In the genomic region with DNA sequence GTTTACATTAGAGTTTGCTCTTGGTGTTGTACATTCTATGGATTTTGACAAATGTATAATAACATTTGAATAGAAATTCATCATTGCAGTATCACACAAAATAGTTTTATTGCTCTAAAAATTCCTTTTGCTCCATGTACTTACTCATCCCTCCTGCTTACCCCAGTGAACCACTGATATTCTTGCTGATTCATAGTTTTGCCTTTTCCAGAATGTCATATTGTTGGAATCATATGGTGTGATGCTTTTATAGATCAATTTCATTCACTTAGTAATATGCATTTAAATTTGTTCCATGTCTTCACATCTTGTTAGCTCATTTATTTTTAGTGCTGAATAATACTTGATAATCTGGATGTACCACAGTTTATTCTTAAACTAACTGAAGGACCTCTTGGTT, we compare ENCODE assay signal across 24 cellular contexts.
"Had no signal": no experiment of that assay in that cellular context is flagged by ENCODE, and none has a peak within 500 bp of the region (broad histone marks: within the 10 kb centered on the region; RNA-seq: fewer than 3 reads in every experiment).

No MANE protein-coding gene starts in this region.

- H3K27me3 ChIP-seq: dorsolateral prefrontal cortex, neural progenitor cell, ovary, sigmoid colon, suprapubic skin had no signal

- H3K27me3 Mint-ChIP-seq: naive thymus-derived CD4-positive, alpha-beta T cell; stimulated activated naive CD8-positive, alpha-beta T cell treated with anti-CD3 and anti-CD28 coated beads, Interleukin-15, amount 100 ng/mL, for 72 hours had no signal

- H3K9me3 Mint-ChIP-seq: nephron; stimulated activated naive CD8-positive, alpha-beta T cell treated with anti-CD3 and anti-CD28 coated beads, Interleukin-15, amount 100 ng/mL, for 72 hours had no signal

- ATAC-seq: left ventricle myocardium superior; naive thymus-derived CD4-positive, alpha-beta T cell; psoas muscle; right cardiac atrium; stimulated activated naive CD8-positive, alpha-beta T cell treated with anti-CD3 and anti-CD28 coated beads, Interleukin-15, amount 100 ng/mL, for 72 hours had no signal

- H3K27ac Mint-ChIP-seq: immature natural killer cell; naive thymus-derived CD4-positive, alpha-beta T cell; nephron; neural progenitor cell; stimulated activated naive CD8-positive, alpha-beta T cell treated with anti-CD3 and anti-CD28 coated beads, Interleukin-15, amount 100 ng/mL, for 72 hours had no signal

- H3K36me3 Mint-ChIP-seq: immature natural killer cell; naive thymus-derived CD4-positive, alpha-beta T cell; neural progenitor cell had no signal

- DNase-seq: dorsolateral prefrontal cortex; effector CD4-positive, alpha-beta T cell; hypothalamus; immature natural killer cell; left ventricle myocardium superior; mesenchymal stem cell; midbrain; naive thymus-derived CD4-positive, alpha-beta T cell; nucleus accumbens; ovary; posterior cingulate gyrus; psoas muscle; right cardiac atrium; sigmoid colon; small intestine; stimulated activated CD4-positive, alpha-beta T cell treated with anti-CD3 and anti-CD28 coated beads, Interleukin-15, amount 100 ng/mL, for 24 hours; stimulated activated CD4-positive, alpha-beta T cell treated with anti-CD3 and anti-CD28 coated beads, Interleukin-2, amount 100 ng/mL, for 48 hours; stimulated activated naive CD4-positive, alpha-beta T cell; stimulated activated naive CD8-positive, alpha-beta T cell treated with anti-CD3 and anti-CD28 coated beads, Interleukin-15, amount 100 ng/mL, for 72 hours; trophoblast cell had no signal

- H3K4me1 ChIP-seq: neural progenitor cell, psoas muscle, sigmoid colon, suprapubic skin had no signal

- H3K4me1 Mint-ChIP-seq: immature natural killer cell; naive thymus-derived CD4-positive, alpha-beta T cell; nephron; neural progenitor cell; stimulated activated naive CD8-positive, alpha-beta T cell treated with anti-CD3 and anti-CD28 coated beads, Interleukin-15, amount 100 ng/mL, for 72 hours had no signal

- H3K36me3 ChIP-seq: neural progenitor cell, ovary, sigmoid colon, suprapubic skin had no signal

- H3K4me3 ChIP-seq: dorsolateral prefrontal cortex, lung, neural progenitor cell, ovary, psoas muscle, sigmoid colon, suprapubic skin had no signal

- H3K4me3 Mint-ChIP-seq: immature natural killer cell; naive thymus-derived CD4-positive, alpha-beta T cell; nephron; neural progenitor cell; stimulated activated naive CD8-positive, alpha-beta T cell treated with anti-CD3 and anti-CD28 coated beads, Interleukin-15, amount 100 ng/mL, for 72 hours had no signal

- H3K9me3 ChIP-seq: ovary, psoas muscle, suprapubic skin had no signal
